Comparison of ENCODE assay signal across 15 cellular contexts in the genomic region with DNA sequence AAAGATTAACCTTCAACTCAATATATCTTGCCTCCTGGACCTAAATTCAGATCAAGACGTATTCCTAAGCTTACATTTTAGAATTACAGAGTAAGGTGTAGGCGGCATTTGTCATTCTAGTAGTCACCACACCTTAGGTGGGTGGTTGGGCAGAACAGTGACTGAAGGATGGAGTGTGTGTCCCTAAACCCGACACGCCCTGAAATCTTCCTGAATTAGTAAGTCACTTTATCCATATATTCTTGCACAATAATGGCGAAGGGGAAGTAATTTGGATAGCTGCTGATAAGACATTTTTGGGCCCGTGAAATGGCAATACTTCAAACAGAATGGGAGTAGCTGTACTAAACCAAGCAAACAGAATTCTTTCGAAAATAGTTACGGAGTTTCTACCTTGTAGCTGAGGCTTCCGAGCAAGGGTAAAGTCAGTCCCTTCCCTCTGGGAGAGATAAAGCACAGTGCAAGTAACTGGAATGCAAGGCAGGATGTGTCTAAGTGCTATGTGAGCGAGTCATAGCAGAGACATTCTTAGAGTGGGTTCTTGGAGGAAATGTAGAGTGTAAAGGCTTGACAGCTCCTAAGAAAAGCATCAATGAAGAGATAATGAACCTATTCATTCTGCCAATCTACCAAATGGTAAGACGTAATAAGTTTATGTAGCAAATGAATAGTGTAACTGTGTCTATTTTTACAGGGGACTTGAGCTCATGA.
A peak's percentile ranks its signal among the peaks of the same experiment; 100 is the strongest.
DNase-seq lines count a peak whose midpoint lies in the region; ATAC-seq and TF ChIP-seq lines count a peak whose summit lies in the region.
"Had no signal": no experiment of that assay in that cellular context is flagged by ENCODE, and none has a peak within 500 bp of the region (broad histone marks: within the 10 kb centered on the region; RNA-seq: fewer than 3 reads in every experiment).

No MANE protein-coding gene starts in this region.

- no peak overlapping the region for H3K4me3 ChIP-seq in NT2/D1 (ENCODE audit: insufficient read length, low read depth)
- H3K4me3 ChIP-seq: esophagus muscularis mucosa, skin epidermis had no signal

- H3K27ac Mint-ChIP-seq in Calu3 (ENCODE audit: unreplicated experiment) (no peak overlapping the region), nephron (peak overlapping the region; percentile 12 to 63 (median 26)), T-helper 17 cell (no peak overlapping the region)

- intact Hi-C loops in Calu3 (cut with micrococcal nuclease; ENCODE audit: unreplicated experiment), result no loop called here

- H3K27me3 ChIP-seq in NT2/D1 (ENCODE audit: insufficient read depth, insufficient read length), result no peaks in the 10 kb centered on the region
- H3K27me3 ChIP-seq: esophagus muscularis mucosa had no signal

- no peak for ATAC-seq in T-helper 17 cell
- ATAC-seq: Right ventricle myocardium inferior had no signal

- H3K27ac ChIP-seq in epithelial cell of prostate, result peak overlapping the region; percentile 74
- H3K27ac ChIP-seq: esophagus muscularis mucosa, skin epidermis had no signal

- peak overlapping the region; percentile 20 for H3K4me3 Mint-ChIP-seq in Calu3 (ENCODE audit: low read depth, unreplicated experiment)
- H3K4me3 Mint-ChIP-seq in nephron, result no peak overlapping the region
- H3K4me3 Mint-ChIP-seq in T-helper 17 cell, result no peak overlapping the region

- no peaks in the 10 kb centered on the region for H3K36me3 ChIP-seq in NT2/D1 (ENCODE audit: insufficient read depth, insufficient read length, low read length)
- H3K36me3 ChIP-seq: esophagus muscularis mucosa had no signal

- TF ChIP-seq CTCF in Calu3 (IDR thresholded peaks at IDR 0.05; ENCODE audit: unreplicated experiment) (no peak), nephron (IDR thresholded peaks at IDR 0.05; ENCODE audit: unreplicated experiment in 3 of 3) (no peak)

- H3K27me3 Mint-ChIP-seq in Calu3 (ENCODE audit: unreplicated experiment), result no peaks in the 10 kb centered on the region
- H3K27me3 Mint-ChIP-seq in nephron (ENCODE audit: low read depth), result no peaks in the 10 kb centered on the region
- peaks cover 4% of the 10 kb centered on the region for H3K27me3 Mint-ChIP-seq in T-helper 17 cell

- CTCF ChIA-PET in Calu3 (lab: Charles Lee), result interaction anchor here (0.6 to 1.0 kb wide), 2 partner anchors 71 to 73 kb away, joined by 4 to 5 read pairs; a partner anchor contains a TSS

- no peaks in the 10 kb centered on the region for H3K36me3 Mint-ChIP-seq in Calu3 (ENCODE audit: insufficient read depth, unreplicated experiment)
- no peaks in the 10 kb centered on the region for H3K36me3 Mint-ChIP-seq in nephron (ENCODE audit: low read depth)
- H3K36me3 Mint-ChIP-seq in T-helper 17 cell (ENCODE audit: low read depth), result peaks cover 2% of the 10 kb centered on the region

- H3K4me1 ChIP-seq in NT2/D1 (ENCODE audit: insufficient read depth, insufficient read length), result no peaks in the 10 kb centered on the region
- H3K4me1 ChIP-seq: esophagus muscularis mucosa had no signal

- DNase-seq in Calu3, result peak; percentile 10
- DNase-seq in NT2/D1 (ENCODE audit: low read depth, low spot score), result peak; percentile 25
- DNase-seq in epithelial cell of prostate (ENCODE audit: low read depth, low spot score), result no peak
- DNase-seq in activated naive CD4-positive, alpha-beta T cell treated with anti-CD3 and anti-CD28 coated beads, Interleukin-2, amount 50 U/mL, for 16 hours, result no peak
- no peak for DNase-seq in NCI-H774 (lab: John Stamatoyannopoulos, UW)
- DNase-seq in T-helper 9 cell, result no peak
- no peak for DNase-seq in T-helper 17 cell
- DNase-seq: activated CD4-positive, alpha-beta T cell treated with anti-CD3 and anti-CD28 coated beads, Interleukin-2, amount 50 U/mL, for 48 hours; amniotic stem cell; DMS153; NCI-H187 had no signal

- H3K9ac ChIP-seq in NT2/D1 (ENCODE audit: insufficient read length, low read depth), result no peak overlapping the region

- H3K9me3 Mint-ChIP-seq in Calu3 (ENCODE audit: low read depth, unreplicated experiment) (no peaks in the 10 kb centered on the region), nephron (peaks cover 4% of the 10 kb centered on the region)

- H3K4me1 Mint-ChIP-seq in Calu3 (ENCODE audit: low read depth, unreplicated experiment) (peaks cover 50% of the 10 kb centered on the region), nephron (peaks cover 66% of the 10 kb centered on the region), T-helper 17 cell (no peaks in the 10 kb centered on the region)

- no TSS peak for BruUV-seq in Calu3 (replicated peaks; lab: Mats Ljungman, UMichigan)

- H3K9me3 ChIP-seq in NT2/D1 (ENCODE audit: insufficient read depth, low read length), result no peaks in the 10 kb centered on the region
- H3K9me3 ChIP-seq in T-helper 17 cell (ENCODE audit: control insufficient read depth, low read length, poor library complexity, severe bottlenecking), result no peaks in the 10 kb centered on the region
- H3K9me3 ChIP-seq: esophagus muscularis mucosa had no signal

Comparison
In these comparisons a context has a peak if more than half of its experiments do, and no peak if none do; other contexts are left out.
1. DNase-seq: peak in Calu3 (single experiment) and NT2/D1 (single experiment); none in epithelial cell of prostate (single experiment), activated naive CD4-positive, alpha-beta T cell treated with anti-CD3 and anti-CD28 coated beads, Interleukin-2, amount 50 U/mL, for 16 hours (single experiment), NCI-H774 (single experiment), T-helper 9 cell (single experiment) and T-helper 17 cell (0 of 3).
2. H3K27ac Mint-ChIP-seq: peak in nephron (3 of 3); none in Calu3 (single experiment) and T-helper 17 cell (single experiment).